In genomic region chr22:50532824-50533344, GRCh38 we compare ENCODE assay signal across 8 cellular contexts. TPM values are rescaled to one million over a fixed set of nuclear protein-coding genes. Genes with fewer than 3 reads are reported as not detected.
DNase-seq lines count a peak whose midpoint lies in the region; ATAC-seq and TF ChIP-seq lines count a peak whose summit lies in the region.
"Had no signal": no experiment of that assay in that cellular context is flagged by ENCODE, and none has a peak within 500 bp of the region (broad histone marks: within the 10 kb centered on the region; RNA-seq: fewer than 3 reads in every experiment).

No MANE protein-coding gene starts in this region.

- H3K9me3 Mint-ChIP-seq in HFFc6 (no peaks in the 10 kb centered on the region), activated B cell treated with CpG ODN at 0.5 μM for 24 hours (no peaks in the 10 kb centered on the region)

- TF ChIP-seq CTCF in HFFc6 (IDR thresholded peaks at IDR 0.05) (no peak), activated B cell treated with CpG ODN at 0.5 μM for 24 hours (IDR thresholded peaks at IDR 0.05) (no peak), smooth muscle cell (IDR thresholded peaks at IDR 0.05; ENCODE audit: borderline replicate concordance, insufficient read depth, poor library complexity, severe bottlenecking) (no peak)

- H3K27ac ChIP-seq in smooth muscle cell (ENCODE audit: low read depth): peak overlapping the region; percentile 97

- CTCF ChIA-PET in activated B cell treated with CpG ODN at 0.5 μM for 24 hours (lab: Charles Lee): no interaction called here

- H3K79me2 ChIP-seq in smooth muscle cell (ENCODE audit: low read depth): peaks cover 12% of the 10 kb centered on the region

- peak overlapping the region; percentile 69 for H3K4me3 ChIP-seq in smooth muscle cell

- peaks cover 14% of the 10 kb centered on the region for H4K20me1 ChIP-seq in smooth muscle cell (ENCODE audit: low read depth)

- H3K9ac ChIP-seq in smooth muscle cell (ENCODE audit: low read depth): peak overlapping the region; percentile 81

- H3K4me1 Mint-ChIP-seq in HFFc6 (ENCODE audit: low read depth) (no peaks in the 10 kb centered on the region; the same call in none of the 2 replicates), activated B cell treated with CpG ODN at 0.5 μM for 24 hours (peaks cover 53% of the 10 kb centered on the region)

- peaks cover 24% of the 10 kb centered on the region for H3K4me1 ChIP-seq in smooth muscle cell (ENCODE audit: low read depth)

- H3K36me3 Mint-ChIP-seq in HFFc6 (ENCODE audit: low read depth) (no peaks in the 10 kb centered on the region), activated B cell treated with CpG ODN at 0.5 μM for 24 hours (ENCODE audit: low read depth) (peaks cover 7% of the 10 kb centered on the region)

- H3K27me3 Mint-ChIP-seq in HFFc6 (ENCODE audit: insufficient read depth): peaks cover 17% of the 10 kb centered on the region; the same call in 1 of the 2 replicates
- H3K27me3 Mint-ChIP-seq in activated B cell treated with CpG ODN at 0.5 μM for 24 hours: no peaks in the 10 kb centered on the region

- intact Hi-C loops in activated B cell treated with CpG ODN at 0.5 μM for 24 hours (cut with micrococcal nuclease) (no loop called here), left ventricle myocardium superior (cut with micrococcal nuclease) (no loop called here)

- POLR2A ChIA-PET in activated B cell treated with CpG ODN at 0.5 μM for 24 hours (lab: Charles Lee): interaction anchor here (0.5 to 13.6 kb wide), 8 partner anchors 7 to 88 kb away, joined by 3 to 946 read pairs (median 33); partner anchors contain the start of genes CHKB, KLHDC7B, LMF2 and NCAPH2

- H3F3A ChIP-seq in smooth muscle cell (ENCODE audit: low read depth): peaks cover 56% of the 10 kb centered on the region

- peak overlapping the region; percentile 98 for H3K4me2 ChIP-seq in smooth muscle cell

- no peaks in the 10 kb centered on the region for H3K27me3 ChIP-seq in smooth muscle cell (ENCODE audit: low read depth)

- H3K4me3 Mint-ChIP-seq in HFFc6 (peak overlapping the region; percentile 43; the same call in 1 of the 2 replicates), activated B cell treated with CpG ODN at 0.5 μM for 24 hours (peak overlapping the region; percentile 92)

- no peaks in the 10 kb centered on the region for H3K36me3 ChIP-seq in smooth muscle cell (ENCODE audit: low read depth)

- H2AFZ ChIP-seq in smooth muscle cell (ENCODE audit: low read depth): no peak overlapping the region

- DNase-seq in HFFc6 (no peak), activated B cell treated with CpG ODN at 0.5 μM for 24 hours (no peak), left ventricle myocardium superior (peak; percentile 21), smooth muscle cell (lab: John Stamatoyannopoulos, UW; ENCODE audit: unreplicated experiment) (no peak), NCI-H345 (lab: John Stamatoyannopoulos, UW) (no peak), NOMO-1 treated with DMSO at 0.1 percent for 48 hours (lab: John Stamatoyannopoulos, UW; ENCODE audit: unreplicated experiment) (no peak)

- no peaks in the 10 kb centered on the region for H3K9me3 ChIP-seq in smooth muscle cell (replicated peaks; ENCODE audit: low read depth)

- WGBS in smooth muscle cell (ENCODE audit: low lambda C conversion rate): 29% methylated on average over 6 of the region's 6 CpGs

- H3K27ac Mint-ChIP-seq in HFFc6 (peak overlapping the region; percentile 53), activated B cell treated with CpG ODN at 0.5 μM for 24 hours (peak overlapping the region; percentile 99)

- ATAC-seq in activated B cell treated with CpG ODN at 0.5 μM for 24 hours (ENCODE audit: low read depth): no peak
- no peak for ATAC-seq in left ventricle myocardium superior
- no peak for ATAC-seq in GM19467 (IDR thresholded peaks at IDR 0.05; ENCODE audit: unreplicated experiment)

RNA-seq across cellular contexts. Expression of gene TYMP, which starts 3.1 kb away (rescaled TPM):
- total RNA-seq in HFFc6 (2021; fragmentation: NEBNext Ultra II Directional; extraction: Animal tissue kit (Norgen Biotek cat#: 25700)): 1 to 10 TPM in 5 of 6 experiments, under 1 TPM in 1; 0.95 to 2.1 (median 1.3) TPM
- 91.8 and 92.9 TPM in 2 replicates for total RNA-seq in activated B cell treated with CpG ODN at 0.5 μM for 24 hours
- 12.7 TPM for total RNA-seq in left ventricle myocardium superior
- total RNA-seq in smooth muscle cell: 85.8 and 87.4 TPM in 2 replicates
- polyA plus RNA-seq in smooth muscle cell: 263 and 287 TPM in 2 replicates

RNA-seq across cellular contexts. Expression of gene SCO2, which starts 7.5 kb away (rescaled TPM):
- total RNA-seq in HFFc6 (2021; fragmentation: NEBNext Ultra II Directional; extraction: Animal tissue kit (Norgen Biotek cat#: 25700)): 10 to 100 TPM in 2 of 6 experiments, 1 to 10 TPM in 4; 2.7 to 11.1 (median 9.7) TPM
- 7.1 and 11.6 TPM in 2 replicates for total RNA-seq in activated B cell treated with CpG ODN at 0.5 μM for 24 hours
- 1.3 TPM for total RNA-seq in left ventricle myocardium superior
- 1.5 and 3.2 TPM in 2 replicates for total RNA-seq in smooth muscle cell
- polyA plus RNA-seq in smooth muscle cell: 17.6 and 22.6 TPM in 2 replicates

RNA-seq across cellular contexts. Expression of gene KLHDC7B, which starts 12.8 kb away (rescaled TPM):
- under 1 TPM in 1 of 6 experiments, not detected in 5; 0.05 TPM for total RNA-seq in HFFc6 (2021; fragmentation: NEBNext Ultra II Directional; extraction: Animal tissue kit (Norgen Biotek cat#: 25700))
- total RNA-seq in activated B cell treated with CpG ODN at 0.5 μM for 24 hours: 4.9 and 5.2 TPM in 2 replicates
- not detected for total RNA-seq in left ventricle myocardium superior
- total RNA-seq in smooth muscle cell: 0.31 and 1.1 TPM in 2 replicates
- polyA plus RNA-seq in smooth muscle cell: 1.5 and 2.2 TPM in 2 replicates
- total RNA-seq: dermis blood vessel endothelial cell had no signal

RNA-seq across cellular contexts. Expression of gene NCAPH2, which starts 24.9 kb away (rescaled TPM):
- 10 to 100 TPM; 31.7 to 54.1 (median 50.0) TPM for total RNA-seq in HFFc6 (2021; fragmentation: NEBNext Ultra II Directional; extraction: Animal tissue kit (Norgen Biotek cat#: 25700))
- 63.9 and 68.2 TPM in 2 replicates for total RNA-seq in activated B cell treated with CpG ODN at 0.5 μM for 24 hours
- total RNA-seq in left ventricle myocardium superior: 30.6 TPM
- 20.7 and 24.1 TPM in 2 replicates for total RNA-seq in smooth muscle cell
- 42.0 and 45.7 TPM in 2 replicates for polyA plus RNA-seq in smooth muscle cell

RNA-seq across cellular contexts. Expression of gene LMF2, which starts 25.4 kb away (rescaled TPM):
- total RNA-seq in HFFc6 (2021; fragmentation: NEBNext Ultra II Directional; extraction: Animal tissue kit (Norgen Biotek cat#: 25700)): 100 to 1,000 TPM; 110 to 133 (median 118) TPM
- 76.6 and 81.0 TPM in 2 replicates for total RNA-seq in activated B cell treated with CpG ODN at 0.5 μM for 24 hours
- total RNA-seq in left ventricle myocardium superior: 27.6 TPM
- 53.5 and 56.3 TPM in 2 replicates for total RNA-seq in smooth muscle cell
- 117 and 130 TPM in 2 replicates for polyA plus RNA-seq in smooth muscle cell
